8 cellular contexts compared by ENCODE assay signal in genomic region chr10:43689955-43690771, GRCh38. TPM values are rescaled to one million over a fixed set of nuclear protein-coding genes. Genes with fewer than 3 reads are reported as not detected.
DNase-seq lines count a peak whose midpoint lies in the region; ATAC-seq and TF ChIP-seq lines count a peak whose summit lies in the region.

No MANE protein-coding gene starts in this region.

- peak; percentile 11 for DNase-seq in NK-92 (lab: John Stamatoyannopoulos, UW; ENCODE audit: unreplicated experiment)
- DNase-seq in NK-92 treated with Interleukin-12 subunit alpha and Interleukin-12 subunit beta, amount 100 ng/mL, for 24 hours (lab: John Stamatoyannopoulos, UW), result no peak
- DNase-seq in NCI-H2196 treated with DMSO at 0.1 percent for 48 hours (lab: John Stamatoyannopoulos, UW; ENCODE audit: unreplicated experiment), result peak; percentile 1
- DNase-seq in activated CD4-positive, alpha-beta memory T cell treated with anti-CD3 and anti-CD28 coated beads for 36 hours, result peak; percentile 90
- peak; percentile 41 to 82 for DNase-seq in dermis microvascular lymphatic vessel endothelial cell (ENCODE audit: low read depth in 2 of 2)
- peak; percentile 68 to 97 for DNase-seq in lower leg skin (ENCODE audit: low spot score in 2 of 2)
- DNase-seq in stimulated activated CD4-positive, alpha-beta T cell treated with anti-CD3 and anti-CD28 coated beads, Interleukin-4, amount 100 ng/mL, for 1 hour, result peak; percentile 87

- no peak overlapping the region for H3K27ac Mint-ChIP-seq in activated CD4-positive, alpha-beta memory T cell treated with anti-CD3 and anti-CD28 coated beads for 36 hours

- no peaks in the 10 kb centered on the region for H3K9me3 Mint-ChIP-seq in activated CD4-positive, alpha-beta memory T cell treated with anti-CD3 and anti-CD28 coated beads for 36 hours

- H3K4me3 ChIP-seq in lower leg skin (ENCODE audit: low read depth, poor library complexity, severe bottlenecking), result peak overlapping the region; percentile 24

- no peak for TF ChIP-seq CTCF in lower leg skin (IDR thresholded peaks at IDR 0.05)

- TF ChIP-seq POLR2A in lower leg skin (IDR thresholded peaks at IDR 0.05), result no peak

- H3K36me3 Mint-ChIP-seq in activated CD4-positive, alpha-beta memory T cell treated with anti-CD3 and anti-CD28 coated beads for 36 hours, result no peaks in the 10 kb centered on the region

- POLR2A ChIA-PET in activated CD4-positive, alpha-beta memory T cell treated with anti-CD3 and anti-CD28 coated beads for 36 hours (lab: Charles Lee), result interaction anchor here (1.4 kb wide), 1 partner anchor 907 kb away, joined by 4 read pairs; the partner anchor contains the start of gene BMS1

- peaks cover 8% of the 10 kb centered on the region for H3K27me3 Mint-ChIP-seq in activated CD4-positive, alpha-beta memory T cell treated with anti-CD3 and anti-CD28 coated beads for 36 hours

- CTCF ChIA-PET in activated CD4-positive, alpha-beta memory T cell treated with anti-CD3 and anti-CD28 coated beads for 36 hours (lab: Charles Lee), result interaction anchor here (0.5 to 2.8 kb wide), 36 partner anchors 9 to 1185 kb away, joined by 3 to 20 read pairs (median 4); partner anchors contain the start of genes CXCL12 and ZNF32

- H3K4me1 Mint-ChIP-seq in activated CD4-positive, alpha-beta memory T cell treated with anti-CD3 and anti-CD28 coated beads for 36 hours (ENCODE audit: low read depth), result peaks cover 5% of the 10 kb centered on the region

- peak overlapping the region; percentile 76 for H3K4me3 Mint-ChIP-seq in activated CD4-positive, alpha-beta memory T cell treated with anti-CD3 and anti-CD28 coated beads for 36 hours

- 2 to 5% methylated on average over 30 to 55 of the region's 65 CpGs for WGBS in lower leg skin, 2 donors

- intact Hi-C loops in activated CD4-positive, alpha-beta memory T cell treated with anti-CD3 and anti-CD28 coated beads for 36 hours (cut with micrococcal nuclease), result loop anchor here (1.0 to 10.0 kb wide), 6 partner anchors 19 to 697 kb away; partner anchors contain the start of gene CXCL12
- intact Hi-C loops in lower leg skin (cut with DNase I; ENCODE audit: low total_unique reads), result loop anchor here (10.0 kb wide), 1 partner anchor 625 kb away; no protein-coding TSS in a partner anchor

- ATAC-seq in HG02943 (IDR thresholded peaks at IDR 0.05; ENCODE audit: low read depth, unreplicated experiment), result peak; percentile 98

RNA-seq across cellular contexts. Expression of gene ZNF32, which starts 41.5 kb away (rescaled TPM):
- 10 to 100 TPM; 12.2 to 13.5 TPM for total RNA-seq in activated CD4-positive, alpha-beta memory T cell treated with anti-CD3 and anti-CD28 coated beads for 36 hours
- 16.3 and 23.4 TPM in 2 replicates for total RNA-seq in dermis microvascular lymphatic vessel endothelial cell
- total RNA-seq in lower leg skin, result 10 to 100 TPM; 27.3 to 36.8 (median 33.4) TPM
